Comparison of ENCODE assay signal across 1 cellular context in the genomic region with DNA sequence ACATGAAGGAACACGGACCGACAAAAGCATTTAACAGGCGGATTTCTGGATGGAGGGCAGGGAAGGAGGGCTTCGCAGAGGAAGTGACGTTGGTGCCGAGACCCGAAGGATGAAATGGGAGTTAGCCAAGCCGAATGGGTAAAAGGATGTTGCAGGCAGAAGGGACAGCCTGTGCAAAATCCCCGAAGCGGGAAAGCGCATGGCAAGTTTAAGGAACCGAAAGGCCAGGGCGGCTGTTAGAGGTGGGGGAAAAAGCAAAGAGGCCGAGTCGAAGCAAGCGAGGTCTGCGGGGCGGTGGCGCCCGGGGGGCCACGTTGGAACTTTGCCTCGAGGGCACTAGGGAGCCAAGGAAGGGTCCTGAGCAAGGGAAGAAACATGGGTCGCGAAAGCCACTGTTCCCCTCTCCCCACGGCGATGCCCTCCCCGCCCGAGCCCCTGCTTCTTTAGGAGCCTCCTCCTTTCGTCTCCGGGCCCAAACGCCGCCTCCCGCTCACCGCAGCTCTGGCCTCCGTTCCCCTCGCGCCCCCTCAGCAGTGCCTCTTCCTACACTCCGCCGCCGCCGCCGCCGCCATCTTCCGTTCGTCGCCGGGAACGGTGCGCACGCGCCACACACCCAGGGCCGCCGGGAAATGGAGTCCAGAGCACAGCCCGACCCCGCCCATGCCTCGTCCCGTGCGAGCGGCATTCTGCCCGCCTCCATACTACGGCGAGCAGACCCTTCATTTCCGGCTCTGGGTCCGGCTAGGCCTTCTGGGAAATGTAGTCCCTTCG.
A peak's percentile ranks its signal among the peaks of the same experiment; 100 is the strongest.
TF ChIP-seq lines count a peak whose summit lies in the region.

SYMPK (minus strand) TSS at position 584 of the 771 bp plus-strand sequence. CDS start 8,652 bp downstream, outside the sequence.

TF ChIP-seq in HepG2, 621 proteins besides CTCF, POLR2A, EP300 and RAD21 (continued from another document and continues in another):
- TF ChIP-seq TRAFD1 (CRISPR knock-in tag; IDR thresholded peaks at IDR 0.05; ENCODE audit: borderline replicate concordance): no peak; the same call in 1 of the 2 replicates
- TF ChIP-seq ZNF704 (CRISPR knock-in tag; IDR thresholded peaks at IDR 0.05; ENCODE audit: borderline replicate concordance): peak; percentile 54; the same call in 1 of the 2 replicates
- TF ChIP-seq KLF16 (CRISPR knock-in tag; IDR thresholded peaks at IDR 0.05): peak in 1 of 2 experiments; percentile 65; a peak in 1 of 4 replicates
- TF ChIP-seq MATR3 (CRISPR knock-in tag; IDR thresholded peaks at IDR 0.05): no peak
- no peak for TF ChIP-seq FIP1L1 (IDR thresholded peaks at IDR 0.05; ENCODE audit: borderline replicate concordance, insufficient read depth, low read depth, low read length)
- TF ChIP-seq SRSF4 (IDR thresholded peaks at IDR 0.05; ENCODE audit: low read depth, low read length, poor library complexity, severe bottlenecking): no peak
- TF ChIP-seq ZNF180 (CRISPR knock-in tag; IDR thresholded peaks at IDR 0.05; ENCODE audit: borderline replicate concordance, low read depth): 0 out of 2 replicates have a peak, but pooled peaks have one; percentile 67
- TF ChIP-seq ZFYVE20 (CRISPR knock-in tag; IDR thresholded peaks at IDR 0.05; ENCODE audit: borderline replicate concordance, low read depth): no peak
- TF ChIP-seq NFIB (CRISPR knock-in tag; IDR thresholded peaks at IDR 0.05; ENCODE audit: borderline replicate concordance): no peak
- peak; percentile 62; the same call in 1 of the 2 replicates for TF ChIP-seq REPIN1 (CRISPR knock-in tag; IDR thresholded peaks at IDR 0.05; ENCODE audit: borderline replicate concordance, low read depth)
- TF ChIP-seq AKAP8 (CRISPR knock-in tag; IDR thresholded peaks at IDR 0.05): no peak
- 0 out of 2 replicates have a peak, but pooled peaks have one; percentile 22 for TF ChIP-seq TSC22D2 (CRISPR knock-in tag; IDR thresholded peaks at IDR 0.05; ENCODE audit: borderline replicate concordance)
- TF ChIP-seq ZNF629 (CRISPR knock-in tag; conservative IDR thresholded peaks at IDR 0.05): no peak
- TF ChIP-seq, protein P1, sequence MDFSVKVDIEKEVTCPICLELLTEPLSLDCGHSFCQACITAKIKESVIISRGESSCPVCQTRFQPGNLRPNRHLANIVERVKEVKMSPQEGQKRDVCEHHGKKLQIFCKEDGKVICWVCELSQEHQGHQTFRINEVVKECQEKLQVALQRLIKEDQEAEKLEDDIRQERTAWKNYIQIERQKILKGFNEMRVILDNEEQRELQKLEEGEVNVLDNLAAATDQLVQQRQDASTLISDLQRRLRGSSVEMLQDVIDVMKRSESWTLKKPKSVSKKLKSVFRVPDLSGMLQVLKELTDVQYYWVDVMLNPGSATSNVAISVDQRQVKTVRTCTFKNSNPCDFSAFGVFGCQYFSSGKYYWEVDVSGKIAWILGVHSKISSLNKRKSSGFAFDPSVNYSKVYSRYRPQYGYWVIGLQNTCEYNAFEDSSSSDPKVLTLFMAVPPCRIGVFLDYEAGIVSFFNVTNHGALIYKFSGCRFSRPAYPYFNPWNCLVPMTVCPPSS (IDR thresholded peaks at IDR 0.05): no peak
- no peak for TF ChIP-seq MTERF4 (CRISPR knock-in tag; IDR thresholded peaks at IDR 0.05)
- TF ChIP-seq HOXA3 (CRISPR knock-in tag; IDR thresholded peaks at IDR 0.05): peak; percentile 91; the same call in 1 of the 2 replicates
- no peak; the same call in none of the 2 replicates for TF ChIP-seq TARDBP (CRISPR knock-in tag; IDR thresholded peaks at IDR 0.05)
- TF ChIP-seq KMT2B (CRISPR knock-in tag; IDR thresholded peaks at IDR 0.05): peak; percentile 69
- TF ChIP-seq ZKSCAN1 (IDR thresholded peaks at IDR 0.05; ENCODE audit: low read length): no peak
- TF ChIP-seq MED13 (CRISPR knock-in tag; IDR thresholded peaks at IDR 0.05): 0 out of 2 replicates have a peak, but pooled peaks have one; percentile 29
- no peak for TF ChIP-seq ZNF850 (CRISPR knock-in tag; conservative IDR thresholded peaks at IDR 0.05)
- TF ChIP-seq, protein P2, sequence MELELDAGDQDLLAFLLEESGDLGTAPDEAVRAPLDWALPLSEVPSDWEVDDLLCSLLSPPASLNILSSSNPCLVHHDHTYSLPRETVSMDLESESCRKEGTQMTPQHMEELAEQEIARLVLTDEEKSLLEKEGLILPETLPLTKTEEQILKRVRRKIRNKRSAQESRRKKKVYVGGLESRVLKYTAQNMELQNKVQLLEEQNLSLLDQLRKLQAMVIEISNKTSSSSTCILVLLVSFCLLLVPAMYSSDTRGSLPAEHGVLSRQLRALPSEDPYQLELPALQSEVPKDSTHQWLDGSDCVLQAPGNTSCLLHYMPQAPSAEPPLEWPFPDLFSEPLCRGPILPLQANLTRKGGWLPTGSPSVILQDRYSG (CRISPR knock-in tag; IDR thresholded peaks at IDR 0.05): no peak
- TF ChIP-seq, protein P3, sequence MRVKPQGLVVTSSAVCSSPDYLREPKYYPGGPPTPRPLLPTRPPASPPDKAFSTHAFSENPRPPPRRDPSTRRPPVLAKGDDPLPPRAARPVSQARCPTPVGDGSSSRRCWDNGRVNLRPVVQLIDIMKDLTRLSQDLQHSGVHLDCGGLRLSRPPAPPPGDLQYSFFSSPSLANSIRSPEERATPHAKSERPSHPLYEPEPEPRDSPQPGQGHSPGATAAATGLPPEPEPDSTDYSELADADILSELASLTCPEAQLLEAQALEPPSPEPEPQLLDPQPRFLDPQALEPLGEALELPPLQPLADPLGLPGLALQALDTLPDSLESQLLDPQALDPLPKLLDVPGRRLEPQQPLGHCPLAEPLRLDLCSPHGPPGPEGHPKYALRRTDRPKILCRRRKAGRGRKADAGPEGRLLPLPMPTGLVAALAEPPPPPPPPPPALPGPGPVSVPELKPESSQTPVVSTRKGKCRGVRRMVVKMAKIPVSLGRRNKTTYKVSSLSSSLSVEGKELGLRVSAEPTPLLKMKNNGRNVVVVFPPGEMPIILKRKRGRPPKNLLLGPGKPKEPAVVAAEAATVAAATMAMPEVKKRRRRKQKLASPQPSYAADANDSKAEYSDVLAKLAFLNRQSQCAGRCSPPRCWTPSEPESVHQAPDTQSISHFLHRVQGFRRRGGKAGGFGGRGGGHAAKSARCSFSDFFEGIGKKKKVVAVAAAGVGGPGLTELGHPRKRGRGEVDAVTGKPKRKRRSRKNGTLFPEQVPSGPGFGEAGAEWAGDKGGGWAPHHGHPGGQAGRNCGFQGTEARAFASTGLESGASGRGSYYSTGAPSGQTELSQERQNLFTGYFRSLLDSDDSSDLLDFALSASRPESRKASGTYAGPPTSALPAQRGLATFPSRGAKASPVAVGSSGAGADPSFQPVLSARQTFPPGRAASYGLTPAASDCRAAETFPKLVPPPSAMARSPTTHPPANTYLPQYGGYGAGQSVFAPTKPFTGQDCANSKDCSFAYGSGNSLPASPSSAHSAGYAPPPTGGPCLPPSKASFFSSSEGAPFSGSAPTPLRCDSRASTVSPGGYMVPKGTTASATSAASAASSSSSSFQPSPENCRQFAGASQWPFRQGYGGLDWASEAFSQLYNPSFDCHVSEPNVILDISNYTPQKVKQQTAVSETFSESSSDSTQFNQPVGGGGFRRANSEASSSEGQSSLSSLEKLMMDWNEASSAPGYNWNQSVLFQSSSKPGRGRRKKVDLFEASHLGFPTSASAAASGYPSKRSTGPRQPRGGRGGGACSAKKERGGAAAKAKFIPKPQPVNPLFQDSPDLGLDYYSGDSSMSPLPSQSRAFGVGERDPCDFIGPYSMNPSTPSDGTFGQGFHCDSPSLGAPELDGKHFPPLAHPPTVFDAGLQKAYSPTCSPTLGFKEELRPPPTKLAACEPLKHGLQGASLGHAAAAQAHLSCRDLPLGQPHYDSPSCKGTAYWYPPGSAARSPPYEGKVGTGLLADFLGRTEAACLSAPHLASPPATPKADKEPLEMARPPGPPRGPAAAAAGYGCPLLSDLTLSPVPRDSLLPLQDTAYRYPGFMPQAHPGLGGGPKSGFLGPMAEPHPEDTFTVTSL (CRISPR knock-in tag; IDR thresholded peaks at IDR 0.05; ENCODE audit: borderline replicate concordance): no peak
- no peak for TF ChIP-seq ZNF446 (CRISPR knock-in tag; IDR thresholded peaks at IDR 0.05)
- TF ChIP-seq ZNF670 (CRISPR knock-in tag; IDR thresholded peaks at IDR 0.05; ENCODE audit: borderline replicate concordance): no peak
- TF ChIP-seq HOXD1 (CRISPR knock-in tag; IDR thresholded peaks at IDR 0.05): no peak
- TF ChIP-seq ZNF570 (CRISPR knock-in tag; IDR thresholded peaks at IDR 0.05; ENCODE audit: borderline replicate concordance): no peak
- TF ChIP-seq, protein P4, sequence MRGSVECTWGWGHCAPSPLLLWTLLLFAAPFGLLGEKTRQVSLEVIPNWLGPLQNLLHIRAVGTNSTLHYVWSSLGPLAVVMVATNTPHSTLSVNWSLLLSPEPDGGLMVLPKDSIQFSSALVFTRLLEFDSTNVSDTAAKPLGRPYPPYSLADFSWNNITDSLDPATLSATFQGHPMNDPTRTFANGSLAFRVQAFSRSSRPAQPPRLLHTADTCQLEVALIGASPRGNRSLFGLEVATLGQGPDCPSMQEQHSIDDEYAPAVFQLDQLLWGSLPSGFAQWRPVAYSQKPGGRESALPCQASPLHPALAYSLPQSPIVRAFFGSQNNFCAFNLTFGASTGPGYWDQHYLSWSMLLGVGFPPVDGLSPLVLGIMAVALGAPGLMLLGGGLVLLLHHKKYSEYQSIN (CRISPR knock-in tag; IDR thresholded peaks at IDR 0.05; ENCODE audit: borderline replicate concordance): no peak
- TF ChIP-seq MBD4 (IDR thresholded peaks at IDR 0.05; ENCODE audit: borderline replicate concordance, low read length): no peak
- no peak for TF ChIP-seq ETS1 (CRISPR knock-in tag; IDR thresholded peaks at IDR 0.05)
- TF ChIP-seq, protein P5, sequence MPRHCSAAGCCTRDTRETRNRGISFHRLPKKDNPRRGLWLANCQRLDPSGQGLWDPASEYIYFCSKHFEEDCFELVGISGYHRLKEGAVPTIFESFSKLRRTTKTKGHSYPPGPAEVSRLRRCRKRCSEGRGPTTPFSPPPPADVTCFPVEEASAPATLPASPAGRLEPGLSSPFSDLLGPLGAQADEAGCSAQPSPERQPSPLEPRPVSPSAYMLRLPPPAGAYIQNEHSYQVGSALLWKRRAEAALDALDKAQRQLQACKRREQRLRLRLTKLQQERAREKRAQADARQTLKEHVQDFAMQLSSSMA (CRISPR knock-in tag; IDR thresholded peaks at IDR 0.05): peak; percentile 37; the same call in 1 of the 2 replicates
- TF ChIP-seq SMAD9 (CRISPR knock-in tag; IDR thresholded peaks at IDR 0.05): no peak
- TF ChIP-seq SALL2 (CRISPR knock-in tag; IDR thresholded peaks at IDR 0.05): peak; percentile 78; the same call in 1 of the 2 replicates
- TF ChIP-seq KDM1A (CRISPR knock-in tag; IDR thresholded peaks at IDR 0.05): no peak
- TF ChIP-seq ZNF260 (CRISPR knock-in tag; IDR thresholded peaks at IDR 0.05; ENCODE audit: borderline replicate concordance, low read depth): no peak
- TF ChIP-seq ATAD3A (CRISPR knock-in tag; IDR thresholded peaks at IDR 0.05): no peak
- TF ChIP-seq HOXA5 (CRISPR knock-in tag; IDR thresholded peaks at IDR 0.05): peak; percentile 62
- no peak for TF ChIP-seq ZBTB1 (CRISPR knock-in tag; IDR thresholded peaks at IDR 0.05; ENCODE audit: borderline replicate concordance)
- no peak for TF ChIP-seq ZNF615 (CRISPR knock-in tag; IDR thresholded peaks at IDR 0.05; ENCODE audit: borderline replicate concordance)
- 0 out of 2 replicates have a peak, but pooled peaks have one; percentile 91 for TF ChIP-seq ZNF550 (CRISPR knock-in tag; IDR thresholded peaks at IDR 0.05; ENCODE audit: borderline replicate concordance)
- no peak for TF ChIP-seq GTF2F1 (IDR thresholded peaks at IDR 0.05; ENCODE audit: low read length)
- TF ChIP-seq KDM5A (IDR thresholded peaks at IDR 0.05; ENCODE audit: borderline replicate concordance, low read length): no peak; the same call in none of the 2 replicates
- peak; percentile 54 for TF ChIP-seq TBL1XR1 (IDR thresholded peaks at IDR 0.05; ENCODE audit: borderline replicate concordance, low read length, partially characterized antibody)
- no peak for TF ChIP-seq SNAPC5 (CRISPR knock-in tag; IDR thresholded peaks at IDR 0.05; ENCODE audit: borderline replicate concordance)
